Comparison of ENCODE assay signal across 22 cellular contexts in the genomic region with DNA sequence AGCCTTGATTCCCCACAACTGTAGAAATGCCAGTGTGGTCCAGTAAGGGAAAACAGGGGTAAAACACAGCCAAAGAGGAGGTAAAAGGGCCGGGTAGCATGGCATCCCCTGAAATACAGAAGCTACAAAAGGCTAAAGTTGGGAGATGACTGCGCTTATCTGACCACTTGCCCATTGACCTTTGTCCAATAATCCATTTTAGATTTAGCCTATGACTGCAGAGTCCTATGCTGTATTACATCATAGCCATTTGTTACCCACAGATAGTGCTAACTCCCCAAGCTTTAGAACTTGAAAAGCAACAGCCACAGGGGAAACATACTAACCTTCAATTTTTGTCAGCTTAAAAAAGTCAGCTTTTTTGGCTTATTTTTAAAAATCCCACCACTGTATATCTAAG. TPM values are rescaled to one million over a fixed set of nuclear protein-coding genes. Genes with fewer than 3 reads are reported as not detected.
A peak's percentile ranks its signal among the peaks of the same experiment; 100 is the strongest.
DNase-seq lines count a peak whose midpoint lies in the region; ATAC-seq lines count a peak whose summit lies in the region.
"Had no signal": no experiment of that assay in that cellular context is flagged by ENCODE, and none has a peak within 500 bp of the region (broad histone marks: within the 10 kb centered on the region; RNA-seq: fewer than 3 reads in every experiment).

No MANE protein-coding gene starts in this region.

- no peaks in the 10 kb centered on the region for H3K27me3 Mint-ChIP-seq in effector memory CD8-positive, alpha-beta T cell
- H3K27me3 Mint-ChIP-seq in stimulated activated naive B cell treated with anti-CD40 and anti-IgM and Interleukin-4, amounts not matched to agents 10 μg/mL and 1 μg/mL and 100 μg/mL, for 72 hours: no peaks in the 10 kb centered on the region

- peaks cover 29 to 64% of the 10 kb centered on the region in 2 donors for H3K4me1 Mint-ChIP-seq in effector memory CD8-positive, alpha-beta T cell (ENCODE audit: low read depth in 2 of 2)
- H3K4me1 Mint-ChIP-seq in stimulated activated naive B cell treated with anti-CD40 and anti-IgM and Interleukin-4, amounts not matched to agents 10 μg/mL and 1 μg/mL and 100 μg/mL, for 72 hours: peaks cover 22 to 58% of the 10 kb centered on the region in 2 donors

- H3K9me3 Mint-ChIP-seq in effector memory CD8-positive, alpha-beta T cell: no peaks in the 10 kb centered on the region
- peaks cover 0 to 4% of the 10 kb centered on the region in 2 donors for H3K9me3 Mint-ChIP-seq in stimulated activated naive B cell treated with anti-CD40 and anti-IgM and Interleukin-4, amounts not matched to agents 10 μg/mL and 1 μg/mL and 100 μg/mL, for 72 hours
- H3K9me3 Mint-ChIP-seq: H9 had no signal

- DNase-seq in left ventricle myocardium superior: no peak
- no peak for DNase-seq in Right ventricle myocardium superior
- no peak for DNase-seq in effector memory CD8-positive, alpha-beta T cell
- peak; percentile 68 for DNase-seq in myocyte (ENCODE audit: low read depth)
- DNase-seq in stimulated activated naive B cell treated with anti-CD40 and anti-IgM and Interleukin-4, amounts not matched to agents 10 μg/mL and 1 μg/mL and 100 μg/mL, for 72 hours: no peak
- DNase-seq in hepatic stellate cell (ENCODE audit: low spot score): no peak
- DNase-seq: AML-193; C1 segment of cervical spinal cord; DMS79; GM23248; H9; KG1; NCI-H1092 treated with DMSO at 0.1 percent for 48 hours; NCI-H146; NCI-H2029; NCI-H226; NCI-H510A treated with DMSO at 0.1 percent for 48 hours; NCI-H748 treated with DMSO at 0.1 percent for 48 hours; NK-92 treated with Interleukin-12 subunit alpha and Interleukin-12 subunit beta, amount 100 ng/mL, for 24 hours; SIG-M5 had no signal

- peaks cover 51% of the 10 kb centered on the region for H3K36me3 Mint-ChIP-seq in effector memory CD8-positive, alpha-beta T cell (ENCODE audit: insufficient read depth)
- peaks cover 38 to 56% of the 10 kb centered on the region in 2 donors for H3K36me3 Mint-ChIP-seq in stimulated activated naive B cell treated with anti-CD40 and anti-IgM and Interleukin-4, amounts not matched to agents 10 μg/mL and 1 μg/mL and 100 μg/mL, for 72 hours

- H3K27ac Mint-ChIP-seq in effector memory CD8-positive, alpha-beta T cell: peak overlapping the region; percentile 72 to 78
- H3K27ac Mint-ChIP-seq in stimulated activated naive B cell treated with anti-CD40 and anti-IgM and Interleukin-4, amounts not matched to agents 10 μg/mL and 1 μg/mL and 100 μg/mL, for 72 hours: peak overlapping the region; percentile 14
- H3K27ac Mint-ChIP-seq: H9 had no signal

- peak; percentile 78 for ATAC-seq in left ventricle myocardium superior
- ATAC-seq in Right ventricle myocardium superior (ENCODE audit: poor library complexity): no peak
- ATAC-seq in effector memory CD8-positive, alpha-beta T cell (replicated peaks): no peak
- ATAC-seq in stimulated activated naive B cell treated with anti-CD40 and anti-IgM and Interleukin-4, amounts not matched to agents 10 μg/mL and 1 μg/mL and 100 μg/mL, for 72 hours (replicated peaks): no peak
- no peak for ATAC-seq in GM19455 (IDR thresholded peaks at IDR 0.05; ENCODE audit: unreplicated experiment)
- ATAC-seq in HG02763 (IDR thresholded peaks at IDR 0.05; ENCODE audit: unreplicated experiment): no peak

- H3K4me3 Mint-ChIP-seq in effector memory CD8-positive, alpha-beta T cell: no peak overlapping the region
- H3K4me3 Mint-ChIP-seq in stimulated activated naive B cell treated with anti-CD40 and anti-IgM and Interleukin-4, amounts not matched to agents 10 μg/mL and 1 μg/mL and 100 μg/mL, for 72 hours: no peak overlapping the region
- H3K4me3 Mint-ChIP-seq: H9 had no signal

- intact Hi-C loops in left ventricle myocardium superior (cut with micrococcal nuclease) (no loop called here), Right ventricle myocardium superior (cut with DNase I) (no loop called here)

RNA-seq across cellular contexts. Expression of gene MTPN, which starts 26.2 kb away (rescaled TPM):
- 75.2 TPM for total RNA-seq in left ventricle myocardium superior
- total RNA-seq in Right ventricle myocardium superior: 54.9 TPM
- 129 and 135 TPM in 2 replicates for total RNA-seq in myocyte
- polyA plus RNA-seq in myocyte (2012): 151 TPM
